15 cellular contexts compared by ENCODE assay signal in the genomic region with DNA sequence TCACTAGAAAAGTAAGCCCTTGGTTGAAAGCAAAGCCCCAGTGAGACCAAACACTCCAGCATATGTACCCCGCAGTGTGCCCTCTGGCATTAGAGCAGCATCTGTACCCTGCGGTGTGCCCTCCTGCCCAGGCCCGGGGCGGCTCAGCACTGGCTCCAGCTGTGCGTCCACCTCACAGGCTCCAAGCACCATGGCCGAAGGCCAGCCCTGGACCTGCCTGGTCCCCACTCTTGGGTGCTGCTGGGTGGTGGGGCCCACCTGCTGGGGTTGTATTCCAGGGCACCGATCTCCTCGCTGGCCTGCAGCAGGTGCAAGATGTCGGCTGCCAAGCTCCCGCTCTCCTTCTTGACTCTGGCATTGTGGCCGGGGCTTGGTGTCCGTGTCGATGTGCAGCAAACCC.
A peak's percentile ranks its signal among the peaks of the same experiment; 100 is the strongest.
DNase-seq lines count a peak whose midpoint lies in the region; ATAC-seq and TF ChIP-seq lines count a peak whose summit lies in the region.
"Had no signal": no experiment of that assay in that cellular context is flagged by ENCODE, and none has a peak within 500 bp of the region (broad histone marks: within the 10 kb centered on the region; RNA-seq: fewer than 3 reads in every experiment).

No MANE protein-coding gene starts in this region.

- no peaks in the 10 kb centered on the region for H3K27me3 ChIP-seq in upper lobe of right lung
- H3K27me3 ChIP-seq: BLaER1 treated with 17β-estradiol and CSF1 and Interleukin-3, amounts not matched to agents 10 nM and 100 nM had no signal

- DNase-seq in activated CD4-positive, alpha-beta T cell treated with anti-CD3 and anti-CD28 coated beads, Interleukin-2, amount 10 ng/mL, durations not matched to agents 24 days and 14 days: peak; percentile 26
- no peak for DNase-seq in activated CD4-positive, alpha-beta T cell treated with anti-CD3 and anti-CD28 coated beads for 4 hours
- peak; percentile 8 for DNase-seq in GM13977 (ENCODE audit: low spot score)
- peak; percentile 89 for DNase-seq in mesenteric fat pad (ENCODE audit: low spot score)
- DNase-seq in upper lobe of right lung: peak; percentile 55
- no peak for DNase-seq in ureter (ENCODE audit: low spot score)
- no peak for DNase-seq in hippocampal formation (lab: John Stamatoyannopoulos, UW)
- DNase-seq: CD4-positive, CD25-positive, alpha-beta regulatory T cell; DMS79 had no signal

- no peaks in the 10 kb centered on the region for H3K4me1 Mint-ChIP-seq in activated CD4-positive, alpha-beta T cell treated with anti-CD3 and anti-CD28 coated beads, Interleukin-2, amount 10 ng/mL, durations not matched to agents 24 days and 14 days
- H3K4me1 Mint-ChIP-seq: CD4-positive, CD25-positive, alpha-beta regulatory T cell had no signal

- H3K4me3 ChIP-seq in upper lobe of right lung: no peak overlapping the region
- H3K4me3 ChIP-seq: BLaER1 treated with 17β-estradiol and CSF1 and Interleukin-3, amounts not matched to agents 10 nM and 100 nM; GM12878 had no signal

- H3K4me1 ChIP-seq in upper lobe of right lung: no peaks in the 10 kb centered on the region
- H3K4me1 ChIP-seq: BLaER1 treated with 17β-estradiol and CSF1 and Interleukin-3, amounts not matched to agents 10 nM and 100 nM had no signal

- in situ Hi-C loops in GM13977 (cut with MboI; ENCODE audit: low pct_unique_long_range_greater_than_20kb, low sequenced_read_pairs, unreplicated experiment): no loop called here

- H3K4me3 Mint-ChIP-seq in activated CD4-positive, alpha-beta T cell treated with anti-CD3 and anti-CD28 coated beads, Interleukin-2, amount 10 ng/mL, durations not matched to agents 24 days and 14 days: no peak overlapping the region
- H3K4me3 Mint-ChIP-seq: CD4-positive, CD25-positive, alpha-beta regulatory T cell had no signal

- TF ChIP-seq CTCF in GM13977 (IDR thresholded peaks at IDR 0.05; ENCODE audit: extremely low read depth, insufficient read depth, missing control alignments) (no peak), upper lobe of right lung (IDR thresholded peaks at IDR 0.05) (no peak)

- ATAC-seq in upper lobe of right lung: no peak
- no peak for ATAC-seq in GM21381 (IDR thresholded peaks at IDR 0.05; ENCODE audit: unreplicated experiment)
- ATAC-seq: GM12878, HCT116 had no signal

- H3K36me3 Mint-ChIP-seq in activated CD4-positive, alpha-beta T cell treated with anti-CD3 and anti-CD28 coated beads, Interleukin-2, amount 10 ng/mL, durations not matched to agents 24 days and 14 days (ENCODE audit: low read depth): no peaks in the 10 kb centered on the region
- H3K36me3 Mint-ChIP-seq: CD4-positive, CD25-positive, alpha-beta regulatory T cell had no signal

- no peaks in the 10 kb centered on the region for H3K36me3 ChIP-seq in upper lobe of right lung
- H3K36me3 ChIP-seq: BLaER1 treated with 17β-estradiol and CSF1 and Interleukin-3, amounts not matched to agents 10 nM and 100 nM had no signal

- intact Hi-C loops in activated CD4-positive, alpha-beta T cell treated with anti-CD3 and anti-CD28 coated beads, Interleukin-2, amount 10 ng/mL, durations not matched to agents 24 days and 14 days (cut with micrococcal nuclease): no loop called here
- intact Hi-C loops in upper lobe of right lung (cut with DNase I): no loop called here

- no peak overlapping the region for H3K27ac Mint-ChIP-seq in activated CD4-positive, alpha-beta T cell treated with anti-CD3 and anti-CD28 coated beads, Interleukin-2, amount 10 ng/mL, durations not matched to agents 24 days and 14 days
- H3K27ac Mint-ChIP-seq: CD4-positive, CD25-positive, alpha-beta regulatory T cell had no signal

- no peak overlapping the region for H3K27ac ChIP-seq in upper lobe of right lung
- H3K27ac ChIP-seq: 22Rv1; BLaER1 treated with 17β-estradiol and CSF1 and Interleukin-3, amounts not matched to agents 10 nM and 100 nM; HL-60 had no signal

- no peaks in the 10 kb centered on the region for H3K9me3 ChIP-seq in upper lobe of right lung

- H3K27me3 Mint-ChIP-seq in activated CD4-positive, alpha-beta T cell treated with anti-CD3 and anti-CD28 coated beads, Interleukin-2, amount 10 ng/mL, durations not matched to agents 24 days and 14 days: no peaks in the 10 kb centered on the region
- H3K27me3 Mint-ChIP-seq: CD4-positive, CD25-positive, alpha-beta regulatory T cell had no signal

- H3K9me3 Mint-ChIP-seq in activated CD4-positive, alpha-beta T cell treated with anti-CD3 and anti-CD28 coated beads, Interleukin-2, amount 10 ng/mL, durations not matched to agents 24 days and 14 days: peaks cover 10% of the 10 kb centered on the region

Comparison
In these comparisons a context has a peak if more than half of its experiments do, and no peak if none do; other contexts are left out.
1. DNase-seq: peak in activated CD4-positive, alpha-beta T cell treated with anti-CD3 and anti-CD28 coated beads, Interleukin-2, amount 10 ng/mL, durations not matched to agents 24 days and 14 days (single experiment), GM13977 (single experiment), mesenteric fat pad (single experiment) and upper lobe of right lung (single experiment); none in activated CD4-positive, alpha-beta T cell treated with anti-CD3 and anti-CD28 coated beads for 4 hours (0 of 2), ureter (single experiment) and hippocampal formation (0 of 2).